In genomic region chr16:26569793-26570192, GRCh38 we compare ENCODE assay signal across 10 cellular contexts.
DNase-seq lines count a peak whose midpoint lies in the region; ATAC-seq and TF ChIP-seq lines count a peak whose summit lies in the region.
"Had no signal": no experiment of that assay in that cellular context is flagged by ENCODE, and none has a peak within 500 bp of the region (broad histone marks: within the 10 kb centered on the region; RNA-seq: fewer than 3 reads in every experiment).

No MANE protein-coding gene starts in this region.

- no peaks in the 10 kb centered on the region for H3K4me1 ChIP-seq in transverse colon

- no peak for TF ChIP-seq EP300 in transverse colon (IDR thresholded peaks at IDR 0.05; ENCODE audit: low read depth)

- DNase-seq in DMS53 (lab: John Stamatoyannopoulos, UW) (peak; percentile 10), DMS53 treated with DMSO at 0.1 percent for 48 hours (lab: John Stamatoyannopoulos, UW; ENCODE audit: unreplicated experiment) (no peak), KBM-7 (peak; percentile 32), transverse colon (no peak)
- no peak for DNase-seq in stimulated activated CD4-positive, alpha-beta T cell treated with anti-CD3 and anti-CD28 coated beads, Interleukin-4, amount 100 ng/mL, for 1 hour
- DNase-seq: cortex of kidney had no signal

- in situ Hi-C loops in KBM-7 (cut with MboI; ENCODE audit: low pct_unique_long_range_greater_than_20kb, low sequenced_read_pairs), result no loop called here
- in situ Hi-C loops in transverse colon (cut with MboI; ENCODE audit: low pct_ligation_motif_present in 1 of 4, low pct_unique_long_range_greater_than_20kb in 1 of 4, low sequenced_read_pairs in 3 of 4), result no loop called here

- H3K36me3 ChIP-seq in transverse colon, result no peaks in the 10 kb centered on the region

- no peaks in the 10 kb centered on the region for H3K9me3 Mint-ChIP-seq in T-helper 1 cell treated with Interleukin-12 subunit alpha and Interleukin-12 subunit beta and Interleukin-4 antibody, amounts not matched to agents 30 μg/mL and 1 μg/mL, for 36 hours
- H3K9me3 Mint-ChIP-seq in nephron, result no peaks in the 10 kb centered on the region

- H3K27ac Mint-ChIP-seq in T-helper 1 cell treated with Interleukin-12 subunit alpha and Interleukin-12 subunit beta and Interleukin-4 antibody, amounts not matched to agents 30 μg/mL and 1 μg/mL, for 36 hours, result peak overlapping the region; percentile 14
- H3K27ac Mint-ChIP-seq in nephron, result no peak overlapping the region
- H3K27ac Mint-ChIP-seq: IgD-negative memory B cell had no signal

- H3K9me3 ChIP-seq in transverse colon, result no peaks in the 10 kb centered on the region

- H3K27me3 Mint-ChIP-seq in T-helper 1 cell treated with Interleukin-12 subunit alpha and Interleukin-12 subunit beta and Interleukin-4 antibody, amounts not matched to agents 30 μg/mL and 1 μg/mL, for 36 hours (ENCODE audit: low read depth), result peaks cover 33% of the 10 kb centered on the region
- H3K27me3 Mint-ChIP-seq in nephron (ENCODE audit: low read depth), result peaks cover 23% of the 10 kb centered on the region
- H3K27me3 Mint-ChIP-seq: IgD-negative memory B cell had no signal

- no peak overlapping the region for H3K27ac ChIP-seq in transverse colon

- no peak for ATAC-seq in HG03108 (IDR thresholded peaks at IDR 0.05; ENCODE audit: unreplicated experiment)

- H3K4me3 ChIP-seq in transverse colon, result no peak overlapping the region

- intact Hi-C loops in transverse colon (cut with DNase I; ENCODE audit: low total_unique reads), result no loop called here

- H3K4me1 Mint-ChIP-seq in T-helper 1 cell treated with Interleukin-12 subunit alpha and Interleukin-12 subunit beta and Interleukin-4 antibody, amounts not matched to agents 30 μg/mL and 1 μg/mL, for 36 hours (ENCODE audit: low read depth), result peaks cover 13% of the 10 kb centered on the region
- H3K4me1 Mint-ChIP-seq in nephron, result no peaks in the 10 kb centered on the region
- H3K4me1 Mint-ChIP-seq: IgD-negative memory B cell had no signal

- TF ChIP-seq CTCF in nephron (IDR thresholded peaks at IDR 0.05; ENCODE audit: unreplicated experiment in 3 of 3) (peak; percentile 42 to 44 (median 43)), transverse colon (IDR thresholded peaks at IDR 0.05) (peak in 2 of 5 experiments; percentile 3 to 14)

- H3K27me3 ChIP-seq in transverse colon, result no peaks in the 10 kb centered on the region

- no peak for TF ChIP-seq POLR2A in transverse colon (IDR thresholded peaks at IDR 0.05)

- H3K36me3 Mint-ChIP-seq in T-helper 1 cell treated with Interleukin-12 subunit alpha and Interleukin-12 subunit beta and Interleukin-4 antibody, amounts not matched to agents 30 μg/mL and 1 μg/mL, for 36 hours (ENCODE audit: low read depth), result no peaks in the 10 kb centered on the region
- H3K36me3 Mint-ChIP-seq in nephron (ENCODE audit: low read depth), result no peaks in the 10 kb centered on the region

- no peak overlapping the region for H3K4me3 Mint-ChIP-seq in T-helper 1 cell treated with Interleukin-12 subunit alpha and Interleukin-12 subunit beta and Interleukin-4 antibody, amounts not matched to agents 30 μg/mL and 1 μg/mL, for 36 hours
- H3K4me3 Mint-ChIP-seq in nephron, result no peak overlapping the region
- H3K4me3 Mint-ChIP-seq: IgD-negative memory B cell had no signal

Comparison
In these comparisons a context has a peak if more than half of its experiments do, and no peak if none do; other contexts are left out.
1. DNase-seq: peak in DMS53 (single experiment) and KBM-7 (single experiment); none in DMS53 treated with DMSO at 0.1 percent for 48 hours (single experiment), transverse colon (single experiment) and stimulated activated CD4-positive, alpha-beta T cell treated with anti-CD3 and anti-CD28 coated beads, Interleukin-4, amount 100 ng/mL, for 1 hour (single experiment).